1 cellular context compared by ENCODE assay signal in genomic region chr3:44976002-44976815, GRCh38.
A peak's percentile ranks its signal among the peaks of the same experiment; 100 is the strongest.
TF ChIP-seq lines count a peak whose summit lies in the region.

TSS of gene EXOSC7 (plus strand) at chr3:44976244. CDS start at chr3:44976278, 34 bp downstream.
TSS of gene ZDHHC3 (minus strand) at chr3:44976174. CDS start at chr3:44959436, 16,738 bp downstream.

TF ChIP-seq in K562, 482 proteins besides CTCF, POLR2A, EP300 and RAD21 (continued from another document and continues in another):
- peak; percentile 100 for TF ChIP-seq VEZF1 (CRISPR knock-in tag; IDR thresholded peaks at IDR 0.05)
- TF ChIP-seq PYGO2 (tag; IDR thresholded peaks at IDR 0.05) = no peak
- TF ChIP-seq TAF1 (IDR thresholded peaks at IDR 0.05; ENCODE audit: control insufficient read depth, extremely low read depth, insufficient read depth, low read length, severe bottlenecking) = peak; percentile 95
- TF ChIP-seq TCFL5 (CRISPR knock-in tag; conservative IDR thresholded peaks at IDR 0.05) = no peak
- peak in 1 of 2 experiments; percentile 82; a peak in 1 of 4 replicates for TF ChIP-seq ZNF639 (CRISPR knock-in tag; conservative IDR thresholded peaks at IDR 0.05 in 1 of 2, IDR thresholded peaks at IDR 0.05 in 1 of 2)
- TF ChIP-seq OTX1 (CRISPR knock-in tag; IDR thresholded peaks at IDR 0.05) = no peak
- TF ChIP-seq ZSCAN29 (IDR thresholded peaks at IDR 0.05) = no peak
- TF ChIP-seq PATZ1 (CRISPR knock-in tag; IDR thresholded peaks at IDR 0.05; ENCODE audit: borderline replicate concordance) = no peak
- TF ChIP-seq THAP12 (CRISPR knock-in tag; IDR thresholded peaks at IDR 0.05) = 0 out of 2 replicates have a peak, but pooled peaks have one; percentile 21
- TF ChIP-seq TAL1 (IDR thresholded peaks at IDR 0.05) = no peak
- no peak for TF ChIP-seq HES1 (IDR thresholded peaks at IDR 0.05; ENCODE audit: low read depth)
- peak; percentile 80 for TF ChIP-seq TBP (optimal IDR thresholded peaks at IDR 0.05; ENCODE audit: low read depth, low read length)
- TF ChIP-seq ZNF23 (CRISPR knock-in tag; IDR thresholded peaks at IDR 0.05) = no peak
- no peak for TF ChIP-seq ZNF445 (CRISPR knock-in tag; IDR thresholded peaks at IDR 0.05; ENCODE audit: low read depth)
- TF ChIP-seq KDM4B (IDR thresholded peaks at IDR 0.05; ENCODE audit: borderline replicate concordance in 2 of 2, low read depth in 1 of 2) = peak in 1 of 2 experiments; percentile 69; a peak in 2 of 4 replicates
- TF ChIP-seq GMEB1 (CRISPR knock-in tag; IDR thresholded peaks at IDR 0.05) = peak; percentile 71
- no peak for TF ChIP-seq ARID1B (IDR thresholded peaks at IDR 0.05)
- peak; percentile 87 for TF ChIP-seq MAX (CRISPR knock-in tag; IDR thresholded peaks at IDR 0.05)
- TF ChIP-seq RFX7 (CRISPR knock-in tag; IDR thresholded peaks at IDR 0.05) = no peak
- peak; percentile 80 for TF ChIP-seq KLF13 (tag; IDR thresholded peaks at IDR 0.05; ENCODE audit: borderline replicate concordance, low read depth)
- peak; percentile 87 for TF ChIP-seq BCOR (IDR thresholded peaks at IDR 0.05)
- TF ChIP-seq HNRNPK (IDR thresholded peaks at IDR 0.05; ENCODE audit: low read depth, low read length, poor library complexity, severe bottlenecking) = no peak
- TF ChIP-seq FOSL1 (tag; conservative IDR thresholded peaks at IDR 0.05) = peak; percentile 35; the same call in 1 of the 2 replicates
- no peak for TF ChIP-seq ZNF146 (CRISPR knock-in tag; IDR thresholded peaks at IDR 0.05; ENCODE audit: unreplicated experiment)
- TF ChIP-seq CREB3 (tag; conservative IDR thresholded peaks at IDR 0.05; ENCODE audit: low read depth) = no peak
- TF ChIP-seq CREM (IDR thresholded peaks at IDR 0.05; ENCODE audit: low read depth) = peak; percentile 100
- TF ChIP-seq JUNB (CRISPR knock-in tag; conservative IDR thresholded peaks at IDR 0.05) = no peak
- TF ChIP-seq PRPF4 (IDR thresholded peaks at IDR 0.05; ENCODE audit: insufficient read depth, low read depth, low read length, poor library complexity, severe bottlenecking) = no peak
- no peak for TF ChIP-seq ZSCAN32 (CRISPR knock-in tag; IDR thresholded peaks at IDR 0.05)
- no peak for TF ChIP-seq STAT5B (CRISPR knock-in tag; IDR thresholded peaks at IDR 0.05)
- no peak for TF ChIP-seq MYBL2 (IDR thresholded peaks at IDR 0.05; ENCODE audit: low read depth)
- no peak for TF ChIP-seq MYBL2 (CRISPR knock-in tag; IDR thresholded peaks at IDR 0.05; ENCODE audit: borderline replicate concordance)
- no peak for TF ChIP-seq CBX2 (IDR thresholded peaks at IDR 0.05; ENCODE audit: insufficient read depth, low read length, poor library complexity, severe bottlenecking)
- TF ChIP-seq KLF16 (IDR thresholded peaks at IDR 0.05) = no peak
- 0 out of 2 replicates have a peak, but pooled peaks have one; percentile 33 for TF ChIP-seq ERF (CRISPR knock-in tag; IDR thresholded peaks at IDR 0.05)
- no peak for TF ChIP-seq GATAD2B (IDR thresholded peaks at IDR 0.05; ENCODE audit: borderline replicate concordance)
- peak; percentile 83; the same call in 1 of the 2 replicates for TF ChIP-seq CREB3L1 (IDR thresholded peaks at IDR 0.05; ENCODE audit: borderline replicate concordance, low read depth)
- no peak for TF ChIP-seq CAMTA2 (CRISPR knock-in tag; conservative IDR thresholded peaks at IDR 0.05)
- peak; percentile 71 for TF ChIP-seq TAF7 (tag; IDR thresholded peaks at IDR 0.05)
- no peak for TF ChIP-seq ZNF3 (CRISPR knock-in tag; IDR thresholded peaks at IDR 0.05)
- peak; percentile 91 for TF ChIP-seq MTA1 (IDR thresholded peaks at IDR 0.05; ENCODE audit: borderline replicate concordance)
- no peak for TF ChIP-seq ZNF134 (CRISPR knock-in tag; conservative IDR thresholded peaks at IDR 0.05)
- TF ChIP-seq ZFX (CRISPR knock-in tag; IDR thresholded peaks at IDR 0.05) = peak; percentile 81
- peak in 1 of 2 experiments; percentile 52; a peak in 1 of 4 replicates for TF ChIP-seq SRF (CRISPR knock-in tag; IDR thresholded peaks at IDR 0.05)
- peak; percentile 92 for TF ChIP-seq MXI1 (IDR thresholded peaks at IDR 0.05; ENCODE audit: low read depth, low read length)
- TF ChIP-seq HNRNPH1 (optimal IDR thresholded peaks at IDR 0.05; ENCODE audit: low read depth, low read length) = no peak
- TF ChIP-seq NBN (IDR thresholded peaks at IDR 0.05; ENCODE audit: low read depth) = no peak; the same call in 1 of the 2 replicates
- TF ChIP-seq ZNF740 (CRISPR knock-in tag; IDR thresholded peaks at IDR 0.05) = peak; percentile 97
- TF ChIP-seq ZNF740 (tag; IDR thresholded peaks at IDR 0.05) = peak in 1 of 2 experiments; percentile 97; a peak in 2 of 4 replicates
- 0 out of 2 replicates have a peak, but pooled peaks have one; percentile 63 for TF ChIP-seq ZNF395 (CRISPR knock-in tag; IDR thresholded peaks at IDR 0.05)
- TF ChIP-seq HBP1 (CRISPR knock-in tag; IDR thresholded peaks at IDR 0.05) = 0 out of 2 replicates have a peak, but pooled peaks have one; percentile 29
- TF ChIP-seq FOXK2 (conservative IDR thresholded peaks at IDR 0.05 in 1 of 2, IDR thresholded peaks at IDR 0.05 in 1 of 2; ENCODE audit: low read depth in 2 of 2) = peak; percentile 45 to 59; a peak in 2 of 4 replicates
